18 cellular contexts compared by ENCODE assay signal in genomic region chr17:82464567-82464929, GRCh38.
"Had no signal": no experiment of that assay in that cellular context is flagged by ENCODE, and none has a peak within 500 bp of the region (broad histone marks: within the 10 kb centered on the region; RNA-seq: fewer than 3 reads in every experiment).

No MANE protein-coding gene starts in this region.

- H3K27me3 Mint-ChIP-seq: activated CD8-positive, alpha-beta T cell treated with anti-CD3 and anti-CD28 coated beads for 36 hours; activated naive CD8-positive, alpha-beta T cell treated with anti-CD3 and anti-CD28 coated beads for 36 hours; stimulated activated memory B cell treated with anti-CD40 and anti-IgM and Interleukin-4, amounts not matched to agents 10 μg/mL and 1 μg/mL and 100 μg/mL, for 72 hours had no signal

- H3K36me3 ChIP-seq: ovary had no signal

- H3K27ac ChIP-seq: epithelial cell of prostate, left lung, ovary, testis, upper lobe of right lung, WERI-Rb-1 had no signal

- DNase-seq: activated gamma-delta T cell treated with Interleukin-2 at 50 U/mL for 16 hours; activated T-cell treated with anti-CD3 and anti-CD28 coated beads, Interleukin-2, amount 50 U/mL, for 48 hours; amygdala; dorsolateral prefrontal cortex; foreskin fibroblast; glutamatergic neuron; ovary; T-helper 2 cell; testis; upper lobe of right lung; WERI-Rb-1 had no signal

- H3K4me3 ChIP-seq: dorsolateral prefrontal cortex, left lung, ovary, smooth muscle cell, testis, upper lobe of right lung had no signal

- H3K27ac Mint-ChIP-seq: stimulated activated memory B cell treated with anti-CD40 and anti-IgM and Interleukin-4, amounts not matched to agents 10 μg/mL and 1 μg/mL and 100 μg/mL, for 72 hours had no signal

- H3K27me3 ChIP-seq: dorsolateral prefrontal cortex, left lung, ovary, testis, upper lobe of right lung had no signal

- H3K9me3 ChIP-seq: left lung, ovary, testis, upper lobe of right lung had no signal

- ATAC-seq: left lung; stimulated activated memory B cell treated with anti-CD40 and anti-IgM and Interleukin-4, amounts not matched to agents 10 μg/mL and 1 μg/mL and 100 μg/mL, for 72 hours; upper lobe of right lung had no signal

- H3K4me3 Mint-ChIP-seq: activated CD8-positive, alpha-beta T cell treated with anti-CD3 and anti-CD28 coated beads for 36 hours; activated naive CD8-positive, alpha-beta T cell treated with anti-CD3 and anti-CD28 coated beads for 36 hours; neural crest cell; stimulated activated memory B cell treated with anti-CD40 and anti-IgM and Interleukin-4, amounts not matched to agents 10 μg/mL and 1 μg/mL and 100 μg/mL, for 72 hours had no signal

- H3K9me3 Mint-ChIP-seq: activated CD8-positive, alpha-beta T cell treated with anti-CD3 and anti-CD28 coated beads for 36 hours; activated naive CD8-positive, alpha-beta T cell treated with anti-CD3 and anti-CD28 coated beads for 36 hours; neural crest cell; stimulated activated memory B cell treated with anti-CD40 and anti-IgM and Interleukin-4, amounts not matched to agents 10 μg/mL and 1 μg/mL and 100 μg/mL, for 72 hours had no signal
